In genomic region chr18:50744253-50744652, GRCh38 we compare ENCODE assay signal across 33 cellular contexts.
"Had no signal": no experiment of that assay in that cellular context is flagged by ENCODE, and none has a peak within 500 bp of the region (broad histone marks: within the 10 kb centered on the region; RNA-seq: fewer than 3 reads in every experiment).

No MANE protein-coding gene starts in this region.

- DNase-seq: Karpas-422, Kasumi-1, MG63, MM.1S, NCI-H1048, NCI-H1092, NCI-H1092 treated with DMSO at 0.1 percent for 48 hours, NCI-H1105, NCI-H1105 treated with DMSO at 0.1 percent for 48 hours, NCI-H1417, NCI-H1417 treated with DMSO at 0.1 percent for 48 hours, NCI-H1436, NCI-H1436 treated with DMSO at 0.1 percent for 48 hours, NCI-H146, NCI-H1694, NCI-H1694 treated with DMSO at 0.1 percent for 48 hours, NCI-H187, NCI-H187 treated with DMSO at 0.1 percent for 48 hours, NCI-H1930, NCI-H2029, NCI-H2029 treated with DMSO at 0.1 percent for 48 hours, NCI-H2081, NCI-H2081 treated with DMSO at 0.1 percent for 48 hours, NCI-H2107, NCI-H2171, NCI-H2171 treated with DMSO at 0.1 percent for 48 hours, NCI-H2227 treated with DMSO at 0.1 percent for 48 hours, NCI-H226, NCI-H345, NCI-H446, NCI-H446 treated with DMSO at 0.1 percent for 48 hours, NCI-H510A, NCI-H510A treated with DMSO at 0.1 percent for 48 hours had no signal

- H3K36me3 ChIP-seq: MG63 had no signal

- H3K9me3 ChIP-seq: MG63 had no signal

- H3K4me3 ChIP-seq: MG63 had no signal
